24 cellular contexts compared by ENCODE assay signal in the genomic region with DNA sequence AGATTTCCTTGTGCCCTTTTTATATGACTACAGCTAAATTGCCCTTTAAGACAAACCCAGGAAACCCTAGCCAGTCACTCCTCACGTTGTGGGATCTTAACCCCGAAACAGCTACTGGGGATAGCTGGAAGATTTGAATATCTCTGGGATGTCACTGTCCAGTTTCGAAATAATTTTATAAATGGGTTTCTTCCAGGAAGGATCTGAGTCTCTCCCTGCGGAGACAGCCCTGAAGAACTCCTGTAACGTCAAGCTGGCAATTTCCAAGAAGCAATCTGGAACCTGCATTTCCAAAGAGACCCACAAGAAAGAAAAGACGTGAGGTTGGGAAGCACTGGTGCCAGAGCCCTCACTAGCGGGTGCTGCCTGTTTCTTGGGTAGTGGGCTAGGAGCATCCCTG. TPM values are rescaled to one million over a fixed set of nuclear protein-coding genes. Genes with fewer than 3 reads are reported as not detected.
"Had no signal": no experiment of that assay in that cellular context is flagged by ENCODE, and none has a peak within 500 bp of the region (broad histone marks: within the 10 kb centered on the region; RNA-seq: fewer than 3 reads in every experiment).

No MANE protein-coding gene starts in this region.

- H3K27ac ChIP-seq: brain microvascular endothelial cell, cardiac muscle cell, RWPE1, SJSA1 had no signal

- H3K36me3 ChIP-seq: brain microvascular endothelial cell, cardiac muscle cell, Peyer's patch, SJSA1 had no signal

- H3K27me3 ChIP-seq: brain microvascular endothelial cell, cardiac muscle cell, Peyer's patch, SJSA1 had no signal

- H3K4me3 ChIP-seq: cardiac muscle cell, Peyer's patch, SJSA1 had no signal

- ATAC-seq: activated CD4-positive, CD25-positive, alpha-beta regulatory T cell treated with anti-CD3 and anti-CD28 coated beads, Interleukin-2, amount 50 U/mL, for 24 hours; activated CD8-positive, alpha-beta T cell treated with anti-CD3 and anti-CD28 coated beads for 36 hours had no signal

- DNase-seq: activated CD4-positive, alpha-beta T cell treated with anti-CD3 and anti-CD28 coated beads for 4 hours; activated CD8-positive, alpha-beta memory T cell treated with anti-CD3 and anti-CD28 coated beads, Interleukin-2, amount 50 U/mL, for 4 hours; activated CD8-positive, alpha-beta T cell treated with anti-CD3 and anti-CD28 coated beads for 36 hours; activated effector memory CD4-positive, alpha-beta T cell treated with Interleukin-2 at 50 U/mL for 16 hours; activated naive CD4-positive, alpha-beta T cell; activated T-cell treated with anti-CD3 and anti-CD28 coated beads, Interleukin-2, amount 50 U/mL, for 1 hour; brain microvascular endothelial cell; KBM-7; NCI-H1048; NCI-H146; NCI-H1930; NCI-H226; NCI-H510A; NCI-H526 treated with DMSO at 0.1 percent for 48 hours; NK-92 treated with Interleukin-12 subunit alpha and Interleukin-12 subunit beta, amount 100 ng/mL, for 24 hours; Peyer's patch; SHP77 had no signal

- H3K9me3 ChIP-seq: Peyer's patch, SJSA1 had no signal

RNA-seq across cellular contexts. Expression of a gene that starts 20.9 kb away (rescaled TPM):
- total RNA-seq: activated T-helper 1 cell treated with anti-CD3 and anti-CD28 coated beads, Interleukin-12 subunit alpha, Interleukin-12 subunit beta, Interleukin-2, Interleukin-4 antibody, amounts not matched to agents 30 ng/mL and 10 ng/mL and 1 ng/mL, durations not matched to agents 14 hours and 24 hours and 36 hours; cardiac muscle cell; LHCN-M2; M059J; Peyer's patch; SJSA1 had no signal
